In genomic region chr11:1455763-1456060, GRCh38 we compare ENCODE assay signal across 28 cellular contexts.
"Had no signal": no experiment of that assay in that cellular context is flagged by ENCODE, and none has a peak within 500 bp of the region (broad histone marks: within the 10 kb centered on the region; RNA-seq: fewer than 3 reads in every experiment).

No MANE protein-coding gene starts in this region.

- H3K4me3 Mint-ChIP-seq: naive B cell; naive thymus-derived CD8-positive, alpha-beta T cell; natural killer cell treated with Interleukin-12 subunit alpha and Interleukin-12 subunit beta and Interleukin-15 and Interleukin-18, amount 100 ng/mL, for 72 hours; nephron progenitor cell; neural crest cell; stimulated activated memory B cell treated with anti-CD40 and anti-IgM and Interleukin-4, amounts not matched to agents 10 μg/mL and 1 μg/mL and 100 μg/mL, for 72 hours; stimulated activated naive CD8-positive, alpha-beta T cell treated with anti-CD3 and anti-CD28 coated beads, Interleukin-15, amount 100 ng/mL, for 72 hours; type B pancreatic cell had no signal

- DNase-seq: naive B cell; naive thymus-derived CD8-positive, alpha-beta T cell; nephron progenitor cell; occipital lobe; posterior cingulate gyrus; psoas muscle; right lobe of liver; sigmoid colon; stimulated activated CD4-positive, alpha-beta T cell treated with anti-CD3 and anti-CD28 coated beads, Interleukin-15, amount 100 ng/mL, for 24 hours; stimulated activated CD4-positive, alpha-beta T cell treated with anti-CD3 and anti-CD28 coated beads, Interleukin-2, amount 100 ng/mL, for 24 hours; stimulated activated CD4-positive, alpha-beta T cell treated with anti-CD3 and anti-CD28 coated beads, Interleukin-2, amount 100 ng/mL, for 48 hours; stimulated activated CD4-positive, alpha-beta T cell treated with anti-CD3 and anti-CD28 coated beads, Interleukin-4, amount 100 ng/mL, for 24 hours; stimulated activated naive CD4-positive, alpha-beta T cell; stimulated activated naive CD8-positive, alpha-beta T cell treated with anti-CD3 and anti-CD28 coated beads, Interleukin-15, amount 100 ng/mL, for 72 hours; stimulated activated naive CD8-positive, alpha-beta T cell treated with anti-CD3 and anti-CD28 coated beads, Interleukin-15, Interleukin-2, amounts not matched to agents 100 U/mL and 50 U/mL, for 24 hours; testis; tibial artery; transverse colon; upper lobe of right lung; uterus had no signal

- H3K27me3 Mint-ChIP-seq: naive B cell; naive thymus-derived CD8-positive, alpha-beta T cell; natural killer cell treated with Interleukin-12 subunit alpha and Interleukin-12 subunit beta and Interleukin-15 and Interleukin-18, amount 100 ng/mL, for 72 hours; progenitor cell of endocrine pancreas; stimulated activated memory B cell treated with anti-CD40 and anti-IgM and Interleukin-4, amounts not matched to agents 10 μg/mL and 1 μg/mL and 100 μg/mL, for 72 hours; type B pancreatic cell had no signal

- H3K27ac ChIP-seq: ovary, parathyroid adenoma, psoas muscle, right lobe of liver, sigmoid colon, suprapubic skin, testis, tibial artery, transverse colon, upper lobe of right lung, uterus had no signal

- H3K4me1 Mint-ChIP-seq: neural crest cell had no signal

- H3K4me3 ChIP-seq: ovary, psoas muscle, right lobe of liver, sigmoid colon, suprapubic skin, testis, tibial artery, transverse colon, upper lobe of right lung, uterus had no signal

- H3K27me3 ChIP-seq: ovary, right lobe of liver, sigmoid colon, testis, uterus had no signal

- H3K27ac Mint-ChIP-seq: naive B cell; naive thymus-derived CD8-positive, alpha-beta T cell; natural killer cell treated with Interleukin-12 subunit alpha and Interleukin-12 subunit beta and Interleukin-15 and Interleukin-18, amount 100 ng/mL, for 72 hours; nephron progenitor cell; progenitor cell of endocrine pancreas; stimulated activated memory B cell treated with anti-CD40 and anti-IgM and Interleukin-4, amounts not matched to agents 10 μg/mL and 1 μg/mL and 100 μg/mL, for 72 hours; type B pancreatic cell had no signal

- H3K36me3 Mint-ChIP-seq: naive B cell; naive thymus-derived CD8-positive, alpha-beta T cell; natural killer cell treated with Interleukin-12 subunit alpha and Interleukin-12 subunit beta and Interleukin-15 and Interleukin-18, amount 100 ng/mL, for 72 hours; stimulated activated memory B cell treated with anti-CD40 and anti-IgM and Interleukin-4, amounts not matched to agents 10 μg/mL and 1 μg/mL and 100 μg/mL, for 72 hours; type B pancreatic cell had no signal

- H3K9me3 ChIP-seq: ovary, psoas muscle, right lobe of liver, sigmoid colon, suprapubic skin, testis, tibial artery, transverse colon, upper lobe of right lung, uterus had no signal

- H3K9ac ChIP-seq: parathyroid adenoma had no signal

- H2AFZ ChIP-seq: parathyroid adenoma had no signal

- H3K79me2 ChIP-seq: parathyroid adenoma had no signal

- H3K4me1 ChIP-seq: parathyroid adenoma, psoas muscle, right lobe of liver had no signal

- H3K9me3 Mint-ChIP-seq: naive B cell; naive thymus-derived CD8-positive, alpha-beta T cell; natural killer cell treated with Interleukin-12 subunit alpha and Interleukin-12 subunit beta and Interleukin-15 and Interleukin-18, amount 100 ng/mL, for 72 hours; nephron progenitor cell; neural crest cell; stimulated activated memory B cell treated with anti-CD40 and anti-IgM and Interleukin-4, amounts not matched to agents 10 μg/mL and 1 μg/mL and 100 μg/mL, for 72 hours; stimulated activated naive CD8-positive, alpha-beta T cell treated with anti-CD3 and anti-CD28 coated beads, Interleukin-15, amount 100 ng/mL, for 72 hours; type B pancreatic cell had no signal

- H3K36me3 ChIP-seq: ovary, right lobe of liver, sigmoid colon, suprapubic skin, tibial artery, transverse colon, upper lobe of right lung, uterus had no signal
